Comparison of ENCODE assay signal across 26 cellular contexts in genomic region chr9:20914556-20914955, GRCh38.
"Had no signal": no experiment of that assay in that cellular context is flagged by ENCODE, and none has a peak within 500 bp of the region (broad histone marks: within the 10 kb centered on the region; RNA-seq: fewer than 3 reads in every experiment).

No MANE protein-coding gene starts in this region.

- H2AFZ ChIP-seq: neural progenitor cell, parathyroid adenoma had no signal

- ATAC-seq: left lobe of liver; naive thymus-derived CD4-positive, alpha-beta T cell; right lobe of liver; stimulated activated effector memory CD8-positive, alpha-beta T cell treated with anti-CD3 and anti-CD28 coated beads, Interleukin-12 subunit alpha, Interleukin-12 subunit beta, amount 100 ng/mL, for 72 hours; upper lobe of right lung had no signal

- H3K27me3 Mint-ChIP-seq: naive thymus-derived CD4-positive, alpha-beta T cell; progenitor cell of endocrine pancreas had no signal

- H3K4me2 ChIP-seq: neural progenitor cell, smooth muscle cell had no signal

- DNase-seq: dermis blood vessel endothelial cell; effector memory CD4-positive, alpha-beta T cell; erythroblast; esophagus squamous epithelium; hypothalamus; immature natural killer cell; mesendoderm; midbrain; naive thymus-derived CD4-positive, alpha-beta T cell; right lobe of liver; stimulated activated CD4-positive, alpha-beta T cell treated with anti-CD3 and anti-CD28 coated beads, Interleukin-12 subunit alpha, Interleukin-12 subunit beta, amount 100 ng/mL, for 4 hours; stimulated activated CD4-positive, alpha-beta T cell treated with anti-CD3 and anti-CD28 coated beads, Interleukin-1b, Interleukin-23, amount 100 ng/mL, for 48 hours; stimulated activated CD4-positive, alpha-beta T cell treated with anti-CD3 and anti-CD28 coated beads, Interleukin-4, amount 100 ng/mL, for 24 hours; stimulated activated naive CD4-positive, alpha-beta T cell treated with Interleukin-2 at 50 U/mL for 16 hours; upper lobe of right lung; uterus had no signal

- H3K27ac ChIP-seq: coronary artery, esophagus squamous epithelium, neural progenitor cell, parathyroid adenoma, right lobe of liver, thoracic aorta, tibial nerve, upper lobe of right lung, uterus had no signal

- H3K4me3 Mint-ChIP-seq: immature natural killer cell; naive thymus-derived CD4-positive, alpha-beta T cell; nephron; neural progenitor cell; stimulated activated effector memory CD8-positive, alpha-beta T cell treated with anti-CD3 and anti-CD28 coated beads, Interleukin-12 subunit alpha, Interleukin-12 subunit beta, amount 100 ng/mL, for 72 hours had no signal

- H3K27ac Mint-ChIP-seq: immature natural killer cell; naive thymus-derived CD4-positive, alpha-beta T cell; nephron; neural progenitor cell; progenitor cell of endocrine pancreas; stimulated activated effector memory CD8-positive, alpha-beta T cell treated with anti-CD3 and anti-CD28 coated beads, Interleukin-12 subunit alpha, Interleukin-12 subunit beta, amount 100 ng/mL, for 72 hours had no signal

- H3K79me2 ChIP-seq: parathyroid adenoma had no signal

- H3K36me3 ChIP-seq: neural progenitor cell, right lobe of liver, thoracic aorta, uterus had no signal

- H3K9ac ChIP-seq: neural progenitor cell, parathyroid adenoma had no signal

- H3K4me3 ChIP-seq: coronary artery, esophagus squamous epithelium, neural progenitor cell, right lobe of liver, smooth muscle cell, thoracic aorta, tibial nerve, upper lobe of right lung, uterus had no signal

- H3K27me3 ChIP-seq: esophagus squamous epithelium, neural progenitor cell, right lobe of liver, tibial nerve, upper lobe of right lung, uterus had no signal

- H3K9me3 Mint-ChIP-seq: immature natural killer cell; stimulated activated effector memory CD8-positive, alpha-beta T cell treated with anti-CD3 and anti-CD28 coated beads, Interleukin-12 subunit alpha, Interleukin-12 subunit beta, amount 100 ng/mL, for 72 hours had no signal

- H3K9me3 ChIP-seq: esophagus squamous epithelium, right lobe of liver, thoracic aorta, tibial nerve, upper lobe of right lung, uterus had no signal

- H3K4me1 Mint-ChIP-seq: immature natural killer cell; naive thymus-derived CD4-positive, alpha-beta T cell; nephron; stimulated activated effector memory CD8-positive, alpha-beta T cell treated with anti-CD3 and anti-CD28 coated beads, Interleukin-12 subunit alpha, Interleukin-12 subunit beta, amount 100 ng/mL, for 72 hours had no signal

- H3K4me1 ChIP-seq: esophagus squamous epithelium, neural progenitor cell, parathyroid adenoma, right lobe of liver, tibial nerve, upper lobe of right lung, uterus had no signal
